In genomic region chr14:56379956-56380355, GRCh38 we compare ENCODE assay signal across 23 cellular contexts.
DNase-seq lines count a peak whose midpoint lies in the region; ATAC-seq, FAIRE-seq and TF ChIP-seq lines count a peak whose summit lies in the region.
"Had no signal": no experiment of that assay in that cellular context is flagged by ENCODE, and none has a peak within 500 bp of the region (broad histone marks: within the 10 kb centered on the region; RNA-seq: fewer than 3 reads in every experiment).

No MANE protein-coding gene starts in this region.

- DNase-seq in AG09309 (ENCODE audit: low read depth) (peak; percentile 39), MV-4-11 (lab: John Stamatoyannopoulos, UW) (peak; percentile 13), fibroblast of peridontal ligament (ENCODE audit: extremely low read depth) (peak; percentile 82), osteoblast (ENCODE audit: insufficient read length, low spot score, missing footprints) (no peak), NCI-H510A treated with DMSO at 0.1 percent for 48 hours (lab: John Stamatoyannopoulos, UW) (no peak), WTC11 (ENCODE audit: low spot score) (no peak), H54 (ENCODE audit: insufficient read length, low spot score) (no peak)
- DNase-seq: activated CD4-positive, CD25-positive, alpha-beta regulatory T cell treated with anti-CD3 and anti-CD28 coated beads, Interleukin-2, amount 50 U/mL, for 72 hours; AML-193; central memory CD4-positive, alpha-beta T cell; DND-41; effector memory CD4-positive, alpha-beta T cell; NCI-H1105 treated with DMSO at 0.1 percent for 48 hours; NCI-H774; retina; T1000 had no signal

- CTCF ChIA-PET in WTC11 (lab: Charles Lee), result interaction anchor here (1.0 kb wide), 1 partner anchor 43 kb away, joined by 3 read pairs; no protein-coding TSS in a partner anchor

- no peaks in the 10 kb centered on the region for H4K20me1 ChIP-seq in osteoblast (ENCODE audit: insufficient read depth, low read length)

- no peak for ATAC-seq in GM19023 (IDR thresholded peaks at IDR 0.05; ENCODE audit: unreplicated experiment)
- no peak for ATAC-seq in WTC11
- ATAC-seq: SK-N-SH treated with all-trans-retinoic acid at 6 μM for 48 hours; stimulated activated effector memory CD8-positive, alpha-beta T cell treated with anti-CD3 and anti-CD28 coated beads, Interleukin-12 subunit alpha, Interleukin-12 subunit beta, amount 100 ng/mL, for 72 hours had no signal

- no peak overlapping the region for H3K27ac Mint-ChIP-seq in WTC11
- H3K27ac Mint-ChIP-seq: activated T-helper 2 cell treated with anti-CD3 and anti-CD28 coated beads, Interferon-gamma antibody, Interleukin-2, Interleukin-4, amounts not matched to agents 10 μg/mL and 5 μg/mL and 100 μg/mL, durations not matched to agents 14 hours and 24 hours and 36 hours; stimulated activated effector memory CD8-positive, alpha-beta T cell treated with anti-CD3 and anti-CD28 coated beads, Interleukin-12 subunit alpha, Interleukin-12 subunit beta, amount 100 ng/mL, for 72 hours had no signal

- H3K4me2 ChIP-seq in osteoblast (ENCODE audit: insufficient read depth, low read length), result no peak overlapping the region

- peaks cover 9% of the 10 kb centered on the region for H3K4me1 ChIP-seq in osteoblast (ENCODE audit: insufficient read depth, low read length)
- H3K4me1 ChIP-seq: HAP-1 had no signal

- H3K36me3 ChIP-seq in osteoblast (ENCODE audit: insufficient read depth, low read length), result no peaks in the 10 kb centered on the region
- H3K36me3 ChIP-seq: HAP-1, tibial nerve had no signal

- no peaks in the 10 kb centered on the region for H3K27me3 ChIP-seq in osteoblast (ENCODE audit: insufficient read depth, low read length)
- H3K27me3 ChIP-seq: tibial nerve had no signal

- peaks cover 13% of the 10 kb centered on the region for H3K4me1 Mint-ChIP-seq in WTC11
- H3K4me1 Mint-ChIP-seq: stimulated activated effector memory CD8-positive, alpha-beta T cell treated with anti-CD3 and anti-CD28 coated beads, Interleukin-12 subunit alpha, Interleukin-12 subunit beta, amount 100 ng/mL, for 72 hours had no signal

- H3K36me3 Mint-ChIP-seq in WTC11, result no peaks in the 10 kb centered on the region
- H3K36me3 Mint-ChIP-seq: stimulated activated effector memory CD8-positive, alpha-beta T cell treated with anti-CD3 and anti-CD28 coated beads, Interleukin-12 subunit alpha, Interleukin-12 subunit beta, amount 100 ng/mL, for 72 hours had no signal

- TF ChIP-seq POLR2A in H54 (IDR thresholded peaks at IDR 0.05; ENCODE audit: low read depth, low read length), result no peak

- H3K27me3 Mint-ChIP-seq in WTC11 (ENCODE audit: low read depth), result no peaks in the 10 kb centered on the region

- H3K27ac ChIP-seq in osteoblast (ENCODE audit: low read depth, low read length), result no peak overlapping the region

- no peak overlapping the region for H3K4me3 Mint-ChIP-seq in WTC11
- H3K4me3 Mint-ChIP-seq: stimulated activated effector memory CD8-positive, alpha-beta T cell treated with anti-CD3 and anti-CD28 coated beads, Interleukin-12 subunit alpha, Interleukin-12 subunit beta, amount 100 ng/mL, for 72 hours had no signal

- no peak for FAIRE-seq in H54 (lab: Jason Lieb, UNC)
- FAIRE-seq: GM19239 had no signal

- no peaks in the 10 kb centered on the region for H3K79me2 ChIP-seq in osteoblast (ENCODE audit: insufficient read depth, low read length)

- POLR2A ChIA-PET in WTC11 (lab: Charles Lee), result no interaction called here

- peaks cover 27% of the 10 kb centered on the region for H3K9me3 Mint-ChIP-seq in WTC11

- peak overlapping the region; percentile 6 for H2AFZ ChIP-seq in osteoblast (ENCODE audit: low read length)

- TF ChIP-seq CTCF in AG09309 (IDR thresholded peaks at IDR 0.05; ENCODE audit: control insufficient read depth, insufficient read depth, low read depth, low read length, missing control alignments) (no peak), osteoblast (IDR thresholded peaks at IDR 0.05; ENCODE audit: extremely low read depth, low read depth, low read length) (no peak), WTC11 (IDR thresholded peaks at IDR 0.05) (no peak)

- H3K9me3 ChIP-seq in osteoblast (ENCODE audit: low read depth, low read length), result no peaks in the 10 kb centered on the region
- H3K9me3 ChIP-seq: HAP-1 had no signal

- H3K4me3 ChIP-seq in AG09309 (ENCODE audit: control insufficient read depth, low read depth, low read length), result no peak overlapping the region
- H3K4me3 ChIP-seq in osteoblast (ENCODE audit: insufficient read depth, low read length), result no peak overlapping the region
- H3K4me3 ChIP-seq: HAP-1, tibial nerve had no signal

TF ChIP-seq in WTC11, 78 proteins besides CTCF, POLR2A, EP300 and RAD21:
- TF ChIP-seq MAX (CRISPR knock-in tag; IDR thresholded peaks at IDR 0.05) (no peak), STAT6 (CRISPR knock-in tag; conservative IDR thresholded peaks at IDR 0.05; ENCODE audit: low read depth) (no peak), ATF1 (CRISPR knock-in tag; IDR thresholded peaks at IDR 0.05) (no peak), NFE2L1 (CRISPR knock-in tag; IDR thresholded peaks at IDR 0.05) (no peak), ZNF512 (CRISPR knock-in tag; IDR thresholded peaks at IDR 0.05; ENCODE audit: borderline replicate concordance) (no peak)

Comparison
In these comparisons a context has a peak if more than half of its experiments do, and no peak if none do; other contexts are left out.
1. DNase-seq: peak in AG09309 (single experiment), MV-4-11 (single experiment) and fibroblast of peridontal ligament (single experiment); none in osteoblast (single experiment), NCI-H510A treated with DMSO at 0.1 percent for 48 hours (single experiment), WTC11 (single experiment) and H54 (single experiment).